ENCODE assay signal across 24 cellular contexts in genomic region chr9:135670721-135671590, GRCh38. TPM values are rescaled to one million over a fixed set of nuclear protein-coding genes. Genes with fewer than 3 reads are reported as not detected.
DNase-seq lines count a peak whose midpoint lies in the region; ATAC-seq and TF ChIP-seq lines count a peak whose summit lies in the region.
"Had no signal": no experiment of that assay in that cellular context is flagged by ENCODE, and none has a peak within 500 bp of the region (broad histone marks: within the 10 kb centered on the region; RNA-seq: fewer than 3 reads in every experiment).

No MANE protein-coding gene starts in this region.

- no peaks in the 10 kb centered on the region for H3K4me1 Mint-ChIP-seq in activated T-cell treated with anti-CD3 and anti-CD28 coated beads, Interleukin-2, amount 50 U/mL, for 72 hours (ENCODE audit: low read depth)
- H3K4me1 Mint-ChIP-seq: CD8-positive, alpha-beta memory T cell; IgD-negative memory B cell had no signal

- DNase-seq in NCI-H345 (lab: John Stamatoyannopoulos, UW): peak; percentile 12
- no peak for DNase-seq in NCI-H345 treated with DMSO at 0.1 percent for 48 hours (lab: John Stamatoyannopoulos, UW; ENCODE audit: unreplicated experiment)
- DNase-seq in H7: peak; percentile 65
- DNase-seq in mesendoderm: no peak
- DNase-seq in upper lobe of right lung: peak; percentile 58
- no peak for DNase-seq in activated T-cell treated with anti-CD3 and anti-CD28 coated beads, Interleukin-2, amount 50 U/mL, for 72 hours
- DNase-seq: AML-193, C1 segment of cervical spinal cord, Calu3, DMS153, GM23248, MV-4-11, NCI-H1105 treated with DMSO at 0.1 percent for 48 hours, NCI-H2081, NCI-H510A treated with DMSO at 0.1 percent for 48 hours had no signal

- TF ChIP-seq CTCF in upper lobe of right lung (IDR thresholded peaks at IDR 0.05): no peak

- H2BK120ac ChIP-seq in mesendoderm (ENCODE audit: low read depth, low read length): no peak overlapping the region

- H3K4me3 ChIP-seq in H7 (ENCODE audit: insufficient read depth, low read depth, low read length): no peak overlapping the region
- no peak overlapping the region for H3K4me3 ChIP-seq in mesendoderm (ENCODE audit: low read length)
- H3K4me3 ChIP-seq in upper lobe of right lung: no peak overlapping the region
- H3K4me3 ChIP-seq: GM23248, Peyer's patch, SJCRH30 had no signal

- no peak overlapping the region for H4K8ac ChIP-seq in mesendoderm (ENCODE audit: low read depth, low read length)

- ATAC-seq in upper lobe of right lung (no peak), HG02970 (IDR thresholded peaks at IDR 0.05; ENCODE audit: low FRiP score, unreplicated experiment) (no peak)
- ATAC-seq in activated T-cell treated with anti-CD3 and anti-CD28 coated beads, Interleukin-2, amount 50 U/mL, for 72 hours (replicated peaks in 1 of 2): no peak

- peaks cover 0 to 2% of the 10 kb centered on the region in 2 donors for H3K9me3 Mint-ChIP-seq in activated T-cell treated with anti-CD3 and anti-CD28 coated beads, Interleukin-2, amount 50 U/mL, for 72 hours

- H3K18ac ChIP-seq in mesendoderm (ENCODE audit: low read length): no peak overlapping the region

- no peak overlapping the region for H4K5ac ChIP-seq in mesendoderm (ENCODE audit: low read length)

- no peak overlapping the region for H3K23ac ChIP-seq in mesendoderm (ENCODE audit: low read length)

- no peak overlapping the region for H3K4me2 ChIP-seq in mesendoderm (ENCODE audit: low read length)

- H2BK15ac ChIP-seq in mesendoderm (replicated peaks; ENCODE audit: low read depth): no peak overlapping the region

- no peak overlapping the region for H3K4ac ChIP-seq in mesendoderm (ENCODE audit: low read depth, low read length)

- H3K36me3 ChIP-seq in H7 (replicated peaks; ENCODE audit: control insufficient read depth, insufficient read depth, low read length): no peaks in the 10 kb centered on the region
- no peaks in the 10 kb centered on the region for H3K36me3 ChIP-seq in mesendoderm (ENCODE audit: control insufficient read depth, insufficient read depth, low read length)
- no peaks in the 10 kb centered on the region for H3K36me3 ChIP-seq in upper lobe of right lung
- H3K36me3 ChIP-seq: Peyer's patch, SJCRH30 had no signal

- intact Hi-C loops in upper lobe of right lung (cut with DNase I): no loop called here

- no peaks in the 10 kb centered on the region for H3K79me2 ChIP-seq in mesendoderm (ENCODE audit: control insufficient read depth, insufficient read depth, low read length)

- H3K4me1 ChIP-seq in mesendoderm (ENCODE audit: control insufficient read depth, low read depth, low read length) (no peaks in the 10 kb centered on the region), upper lobe of right lung (no peaks in the 10 kb centered on the region)
- H3K4me1 ChIP-seq: Peyer's patch, SJCRH30 had no signal

- WGBS in mesendoderm (ENCODE audit: extremely low coverage, insufficient coverage, low lambda C conversion rate): no CpG with 5 or more reads among the region's 41 CpGs

- no peak overlapping the region for H3K9ac ChIP-seq in mesendoderm (ENCODE audit: low read length)
- H3K9ac ChIP-seq: GM23248 had no signal

- no peaks in the 10 kb centered on the region for H3K9me3 ChIP-seq in upper lobe of right lung
- H3K9me3 ChIP-seq: Peyer's patch, SJCRH30 had no signal

- H3K27me3 ChIP-seq in H7 (ENCODE audit: control insufficient read depth, insufficient read depth, low read length) (no peaks in the 10 kb centered on the region), mesendoderm (ENCODE audit: insufficient read depth, low read length, poor library complexity) (no peaks in the 10 kb centered on the region), upper lobe of right lung (peaks cover 11% of the 10 kb centered on the region)
- H3K27me3 ChIP-seq: Peyer's patch had no signal

- no peaks in the 10 kb centered on the region for H3K79me1 ChIP-seq in mesendoderm (ENCODE audit: low read length)

- no peak overlapping the region for H2AK5ac ChIP-seq in mesendoderm (ENCODE audit: low read length)

- H3K27me3 Mint-ChIP-seq in activated T-cell treated with anti-CD3 and anti-CD28 coated beads, Interleukin-2, amount 50 U/mL, for 72 hours (ENCODE audit: low read depth): no peaks in the 10 kb centered on the region
- H3K27me3 Mint-ChIP-seq: IgD-negative memory B cell had no signal

- H3K56ac ChIP-seq in mesendoderm (ENCODE audit: low read length): peak overlapping the region; percentile 62

- H3K27ac ChIP-seq in mesendoderm (ENCODE audit: low read depth, low read length): no peak overlapping the region
- H3K27ac ChIP-seq in upper lobe of right lung: no peak overlapping the region
- H3K27ac ChIP-seq: GM23248, Peyer's patch, SJCRH30 had no signal

- no peaks in the 10 kb centered on the region for H3K36me3 Mint-ChIP-seq in activated T-cell treated with anti-CD3 and anti-CD28 coated beads, Interleukin-2, amount 50 U/mL, for 72 hours (ENCODE audit: insufficient read depth in 2 of 2)
- H3K36me3 Mint-ChIP-seq: CD8-positive, alpha-beta memory T cell; IgD-negative memory B cell had no signal

- H3K27ac Mint-ChIP-seq in activated T-cell treated with anti-CD3 and anti-CD28 coated beads, Interleukin-2, amount 50 U/mL, for 72 hours: no peak overlapping the region
- H3K27ac Mint-ChIP-seq: CD8-positive, alpha-beta memory T cell; IgD-negative memory B cell had no signal

- no peak overlapping the region for H3K4me3 Mint-ChIP-seq in activated T-cell treated with anti-CD3 and anti-CD28 coated beads, Interleukin-2, amount 50 U/mL, for 72 hours
- H3K4me3 Mint-ChIP-seq: CD8-positive, alpha-beta memory T cell; IgD-negative memory B cell had no signal

- no peak overlapping the region for H2BK5ac ChIP-seq in mesendoderm (ENCODE audit: low read length)

RNA-seq across cellular contexts. Expression of gene LCN9, which starts 7.8 kb away (rescaled TPM):
- 0.44 TPM in 1 of 2 replicates, not detected in the other for total RNA-seq in H7 (2014; rRNA removed; shearing (Covaris generic))
- not detected for polyA plus RNA-seq in mesendoderm (2013, experiment 1 of 2)
- not detected for polyA plus RNA-seq in mesendoderm (2013, experiment 2 of 2)
- not detected for total RNA-seq in upper lobe of right lung
- not detected for total RNA-seq in activated T-cell treated with anti-CD3 and anti-CD28 coated beads, Interleukin-2, amount 50 U/mL, for 72 hours
- total RNA-seq: A172; Calu3; CD8-positive, alpha-beta memory T cell; GM23248; M059J; OCI-LY7; Peyer's patch; SJCRH30 had no signal
- polyA plus RNA-seq: AG04450; CD8-positive, alpha-beta memory T cell; GM23248; IgD-negative memory B cell had no signal

RNA-seq across cellular contexts. Expression of gene SOHLH1, which starts 28.3 kb away (rescaled TPM):
- total RNA-seq in H7 (2014; rRNA removed; shearing (Covaris generic)): not detected in 2 replicates
- polyA plus RNA-seq in mesendoderm (2013, experiment 1 of 2): not detected
- not detected for polyA plus RNA-seq in mesendoderm (2013, experiment 2 of 2)
- not detected for total RNA-seq in upper lobe of right lung
- not detected for total RNA-seq in activated T-cell treated with anti-CD3 and anti-CD28 coated beads, Interleukin-2, amount 50 U/mL, for 72 hours
- total RNA-seq: A172; Calu3; CD8-positive, alpha-beta memory T cell; GM23248; M059J; OCI-LY7; Peyer's patch had no signal
- polyA plus RNA-seq: AG04450; CD8-positive, alpha-beta memory T cell; GM23248; IgD-negative memory B cell had no signal

RNA-seq across cellular contexts. Expression of gene KCNT1, which starts 31.0 kb away (rescaled TPM):
- 0.10 TPM in 1 of 2 replicates, not detected in the other for total RNA-seq in H7 (2014; rRNA removed; shearing (Covaris generic))
- polyA plus RNA-seq in mesendoderm (2013, experiment 1 of 2): 0.01 TPM
- 0.03 TPM for polyA plus RNA-seq in mesendoderm (2013, experiment 2 of 2)
- total RNA-seq in upper lobe of right lung: 0.29 TPM
- total RNA-seq in activated T-cell treated with anti-CD3 and anti-CD28 coated beads, Interleukin-2, amount 50 U/mL, for 72 hours: not detected
- total RNA-seq: A172; Calu3; CD8-positive, alpha-beta memory T cell; GM23248; M059J; OCI-LY7 had no signal
- polyA plus RNA-seq: AG04450, GM23248, IgD-negative memory B cell had no signal

RNA-seq across cellular contexts. Expression of gene GLT6D1, which starts 31.6 kb away (rescaled TPM):
- not detected in 2 replicates for total RNA-seq in H7 (2014; rRNA removed; shearing (Covaris generic))
- 0.03 TPM for polyA plus RNA-seq in mesendoderm (2013, experiment 1 of 2)
- not detected for polyA plus RNA-seq in mesendoderm (2013, experiment 2 of 2)
- not detected for total RNA-seq in upper lobe of right lung
- not detected for total RNA-seq in activated T-cell treated with anti-CD3 and anti-CD28 coated beads, Interleukin-2, amount 50 U/mL, for 72 hours
- total RNA-seq: A172; Calu3; CD8-positive, alpha-beta memory T cell; GM23248; M059J; OCI-LY7; Peyer's patch; SJCRH30 had no signal
- polyA plus RNA-seq: AG04450; CD8-positive, alpha-beta memory T cell; GM23248; IgD-negative memory B cell had no signal

Comparison
In these comparisons a context has a peak if more than half of its experiments do, and no peak if none do; other contexts are left out.
1. DNase-seq: peak in NCI-H345 (single experiment), H7 (single experiment) and upper lobe of right lung (single experiment); none in NCI-H345 treated with DMSO at 0.1 percent for 48 hours (single experiment), mesendoderm (single experiment) and activated T-cell treated with anti-CD3 and anti-CD28 coated beads, Interleukin-2, amount 50 U/mL, for 72 hours (0 of 2).